ENCODE assay signal across 1 cellular context in genomic region chrX:43693602-43694406, GRCh38.
TF ChIP-seq lines count a peak whose summit lies in the region.

No MANE protein-coding gene starts in this region.

TF ChIP-seq in HepG2, 621 proteins besides CTCF, POLR2A, EP300 and RAD21 (continued from another document and continues in another):
- TF ChIP-seq, protein P1, sequence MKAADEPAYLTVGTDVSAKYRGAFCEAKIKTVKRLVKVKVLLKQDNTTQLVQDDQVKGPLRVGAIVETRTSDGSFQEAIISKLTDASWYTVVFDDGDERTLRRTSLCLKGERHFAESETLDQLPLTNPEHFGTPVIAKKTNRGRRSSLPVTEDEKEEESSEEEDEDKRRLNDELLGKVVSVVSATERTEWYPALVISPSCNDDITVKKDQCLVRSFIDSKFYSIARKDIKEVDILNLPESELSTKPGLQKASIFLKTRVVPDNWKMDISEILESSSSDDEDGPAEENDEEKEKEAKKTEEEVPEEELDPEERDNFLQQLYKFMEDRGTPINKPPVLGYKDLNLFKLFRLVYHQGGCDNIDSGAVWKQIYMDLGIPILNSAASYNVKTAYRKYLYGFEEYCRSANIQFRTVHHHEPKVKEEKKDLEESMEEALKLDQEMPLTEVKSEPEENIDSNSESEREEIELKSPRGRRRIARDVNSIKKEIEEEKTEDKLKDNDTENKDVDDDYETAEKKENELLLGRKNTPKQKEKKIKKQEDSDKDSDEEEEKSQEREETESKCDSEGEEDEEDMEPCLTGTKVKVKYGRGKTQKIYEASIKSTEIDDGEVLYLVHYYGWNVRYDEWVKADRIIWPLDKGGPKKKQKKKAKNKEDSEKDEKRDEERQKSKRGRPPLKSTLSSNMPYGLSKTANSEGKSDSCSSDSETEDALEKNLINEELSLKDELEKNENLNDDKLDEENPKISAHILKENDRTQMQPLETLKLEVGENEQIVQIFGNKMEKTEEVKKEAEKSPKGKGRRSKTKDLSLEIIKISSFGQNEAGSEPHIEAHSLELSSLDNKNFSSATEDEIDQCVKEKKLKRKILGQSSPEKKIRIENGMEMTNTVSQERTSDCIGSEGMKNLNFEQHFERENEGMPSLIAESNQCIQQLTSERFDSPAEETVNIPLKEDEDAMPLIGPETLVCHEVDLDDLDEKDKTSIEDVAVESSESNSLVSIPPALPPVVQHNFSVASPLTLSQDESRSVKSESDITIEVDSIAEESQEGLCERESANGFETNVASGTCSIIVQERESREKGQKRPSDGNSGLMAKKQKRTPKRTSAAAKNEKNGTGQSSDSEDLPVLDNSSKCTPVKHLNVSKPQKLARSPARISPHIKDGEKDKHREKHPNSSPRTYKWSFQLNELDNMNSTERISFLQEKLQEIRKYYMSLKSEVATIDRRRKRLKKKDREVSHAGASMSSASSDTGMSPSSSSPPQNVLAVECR (CRISPR knock-in tag; IDR thresholded peaks at IDR 0.05; ENCODE audit: borderline replicate concordance) = peak; percentile 48; the same call in 1 of the 2 replicates
- TF ChIP-seq MED13 (CRISPR knock-in tag; IDR thresholded peaks at IDR 0.05) (0 out of 2 replicates have a peak, but pooled peaks have one; percentile 36), THRA (CRISPR knock-in tag; IDR thresholded peaks at IDR 0.05; ENCODE audit: borderline replicate concordance) (peak; percentile 41; the same call in 1 of the 2 replicates), HNF4G (IDR thresholded peaks at IDR 0.05; ENCODE audit: borderline replicate concordance, low read depth, low read length) (no peak), HNF4G (CRISPR knock-in tag; IDR thresholded peaks at IDR 0.05; ENCODE audit: borderline replicate concordance, low read depth) (peak; percentile 35; the same call in 1 of the 2 replicates), FOXP4 (CRISPR knock-in tag; IDR thresholded peaks at IDR 0.05) (peak; percentile 68), NONO (IDR thresholded peaks at IDR 0.05) (no peak), NONO (CRISPR knock-in tag; conservative IDR thresholded peaks at IDR 0.05) (no peak; the same call in 1 of the 2 replicates), TBX2 (CRISPR knock-in tag; IDR thresholded peaks at IDR 0.05; ENCODE audit: borderline replicate concordance) (peak; percentile 35; the same call in 1 of the 2 replicates), ZNF768 (CRISPR knock-in tag; IDR thresholded peaks at IDR 0.05) (no peak), MTA1 (CRISPR knock-in tag; IDR thresholded peaks at IDR 0.05; ENCODE audit: borderline replicate concordance) (peak; percentile 63; the same call in 1 of the 2 replicates), NFIB (CRISPR knock-in tag; IDR thresholded peaks at IDR 0.05; ENCODE audit: borderline replicate concordance) (no peak), TOPORS (CRISPR knock-in tag; IDR thresholded peaks at IDR 0.05) (no peak), BRD4 (CRISPR knock-in tag; IDR thresholded peaks at IDR 0.05) (0 out of 2 replicates have a peak, but pooled peaks have one; percentile 21), CHD2 (IDR thresholded peaks at IDR 0.05; ENCODE audit: low read depth, low read length) (no peak), FOSL2 (CRISPR knock-in tag; IDR thresholded peaks at IDR 0.05) (peak; percentile 71), ZBTB1 (CRISPR knock-in tag; IDR thresholded peaks at IDR 0.05; ENCODE audit: borderline replicate concordance) (no peak), HDAC1 (CRISPR knock-in tag; IDR thresholded peaks at IDR 0.05) (peak; percentile 72), NR2F6 (IDR thresholded peaks at IDR 0.05) (peak; percentile 56), NR2F6 (CRISPR knock-in tag; IDR thresholded peaks at IDR 0.05) (peak; percentile 60), U2AF1 (optimal IDR thresholded peaks at IDR 0.05; ENCODE audit: low read depth, low read length) (no peak)
- TF ChIP-seq, protein P2, sequence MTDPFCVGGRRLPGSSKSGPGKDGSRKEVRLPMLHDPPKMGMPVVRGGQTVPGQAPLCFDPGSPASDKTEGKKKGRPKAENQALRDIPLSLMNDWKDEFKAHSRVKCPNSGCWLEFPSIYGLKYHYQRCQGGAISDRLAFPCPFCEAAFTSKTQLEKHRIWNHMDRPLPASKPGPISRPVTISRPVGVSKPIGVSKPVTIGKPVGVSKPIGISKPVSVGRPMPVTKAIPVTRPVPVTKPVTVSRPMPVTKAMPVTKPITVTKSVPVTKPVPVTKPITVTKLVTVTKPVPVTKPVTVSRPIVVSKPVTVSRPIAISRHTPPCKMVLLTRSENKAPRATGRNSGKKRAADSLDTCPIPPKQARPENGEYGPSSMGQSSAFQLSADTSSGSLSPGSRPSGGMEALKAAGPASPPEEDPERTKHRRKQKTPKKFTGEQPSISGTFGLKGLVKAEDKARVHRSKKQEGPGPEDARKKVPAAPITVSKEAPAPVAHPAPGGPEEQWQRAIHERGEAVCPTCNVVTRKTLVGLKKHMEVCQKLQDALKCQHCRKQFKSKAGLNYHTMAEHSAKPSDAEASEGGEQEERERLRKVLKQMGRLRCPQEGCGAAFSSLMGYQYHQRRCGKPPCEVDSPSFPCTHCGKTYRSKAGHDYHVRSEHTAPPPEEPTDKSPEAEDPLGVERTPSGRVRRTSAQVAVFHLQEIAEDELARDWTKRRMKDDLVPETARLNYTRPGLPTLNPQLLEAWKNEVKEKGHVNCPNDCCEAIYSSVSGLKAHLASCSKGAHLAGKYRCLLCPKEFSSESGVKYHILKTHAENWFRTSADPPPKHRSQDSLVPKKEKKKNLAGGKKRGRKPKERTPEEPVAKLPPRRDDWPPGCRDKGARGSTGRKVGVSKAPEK (CRISPR knock-in tag; IDR thresholded peaks at IDR 0.05; ENCODE audit: borderline replicate concordance) = no peak
- TF ChIP-seq, protein P3, sequence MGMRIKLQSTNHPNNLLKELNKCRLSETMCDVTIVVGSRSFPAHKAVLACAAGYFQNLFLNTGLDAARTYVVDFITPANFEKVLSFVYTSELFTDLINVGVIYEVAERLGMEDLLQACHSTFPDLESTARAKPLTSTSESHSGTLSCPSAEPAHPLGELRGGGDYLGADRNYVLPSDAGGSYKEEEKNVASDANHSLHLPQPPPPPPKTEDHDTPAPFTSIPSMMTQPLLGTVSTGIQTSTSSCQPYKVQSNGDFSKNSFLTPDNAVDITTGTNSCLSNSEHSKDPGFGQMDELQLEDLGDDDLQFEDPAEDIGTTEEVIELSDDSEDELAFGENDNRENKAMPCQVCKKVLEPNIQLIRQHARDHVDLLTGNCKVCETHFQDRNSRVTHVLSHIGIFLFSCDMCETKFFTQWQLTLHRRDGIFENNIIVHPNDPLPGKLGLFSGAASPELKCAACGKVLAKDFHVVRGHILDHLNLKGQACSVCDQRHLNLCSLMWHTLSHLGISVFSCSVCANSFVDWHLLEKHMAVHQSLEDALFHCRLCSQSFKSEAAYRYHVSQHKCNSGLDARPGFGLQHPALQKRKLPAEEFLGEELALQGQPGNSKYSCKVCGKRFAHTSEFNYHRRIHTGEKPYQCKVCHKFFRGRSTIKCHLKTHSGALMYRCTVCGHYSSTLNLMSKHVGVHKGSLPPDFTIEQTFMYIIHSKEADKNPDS (CRISPR knock-in tag; IDR thresholded peaks at IDR 0.05) = no peak
- TF ChIP-seq, protein P4, sequence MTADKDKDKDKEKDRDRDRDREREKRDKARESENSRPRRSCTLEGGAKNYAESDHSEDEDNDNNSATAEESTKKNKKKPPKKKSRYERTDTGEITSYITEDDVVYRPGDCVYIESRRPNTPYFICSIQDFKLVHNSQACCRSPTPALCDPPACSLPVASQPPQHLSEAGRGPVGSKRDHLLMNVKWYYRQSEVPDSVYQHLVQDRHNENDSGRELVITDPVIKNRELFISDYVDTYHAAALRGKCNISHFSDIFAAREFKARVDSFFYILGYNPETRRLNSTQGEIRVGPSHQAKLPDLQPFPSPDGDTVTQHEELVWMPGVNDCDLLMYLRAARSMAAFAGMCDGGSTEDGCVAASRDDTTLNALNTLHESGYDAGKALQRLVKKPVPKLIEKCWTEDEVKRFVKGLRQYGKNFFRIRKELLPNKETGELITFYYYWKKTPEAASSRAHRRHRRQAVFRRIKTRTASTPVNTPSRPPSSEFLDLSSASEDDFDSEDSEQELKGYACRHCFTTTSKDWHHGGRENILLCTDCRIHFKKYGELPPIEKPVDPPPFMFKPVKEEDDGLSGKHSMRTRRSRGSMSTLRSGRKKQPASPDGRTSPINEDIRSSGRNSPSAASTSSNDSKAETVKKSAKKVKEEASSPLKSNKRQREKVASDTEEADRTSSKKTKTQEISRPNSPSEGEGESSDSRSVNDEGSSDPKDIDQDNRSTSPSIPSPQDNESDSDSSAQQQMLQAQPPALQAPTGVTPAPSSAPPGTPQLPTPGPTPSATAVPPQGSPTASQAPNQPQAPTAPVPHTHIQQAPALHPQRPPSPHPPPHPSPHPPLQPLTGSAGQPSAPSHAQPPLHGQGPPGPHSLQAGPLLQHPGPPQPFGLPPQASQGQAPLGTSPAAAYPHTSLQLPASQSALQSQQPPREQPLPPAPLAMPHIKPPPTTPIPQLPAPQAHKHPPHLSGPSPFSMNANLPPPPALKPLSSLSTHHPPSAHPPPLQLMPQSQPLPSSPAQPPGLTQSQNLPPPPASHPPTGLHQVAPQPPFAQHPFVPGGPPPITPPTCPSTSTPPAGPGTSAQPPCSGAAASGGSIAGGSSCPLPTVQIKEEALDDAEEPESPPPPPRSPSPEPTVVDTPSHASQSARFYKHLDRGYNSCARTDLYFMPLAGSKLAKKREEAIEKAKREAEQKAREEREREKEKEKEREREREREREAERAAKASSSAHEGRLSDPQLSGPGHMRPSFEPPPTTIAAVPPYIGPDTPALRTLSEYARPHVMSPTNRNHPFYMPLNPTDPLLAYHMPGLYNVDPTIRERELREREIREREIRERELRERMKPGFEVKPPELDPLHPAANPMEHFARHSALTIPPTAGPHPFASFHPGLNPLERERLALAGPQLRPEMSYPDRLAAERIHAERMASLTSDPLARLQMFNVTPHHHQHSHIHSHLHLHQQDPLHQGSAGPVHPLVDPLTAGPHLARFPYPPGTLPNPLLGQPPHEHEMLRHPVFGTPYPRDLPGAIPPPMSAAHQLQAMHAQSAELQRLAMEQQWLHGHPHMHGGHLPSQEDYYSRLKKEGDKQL (CRISPR knock-in tag; IDR thresholded peaks at IDR 0.05; ENCODE audit: low read depth) = 0 out of 2 replicates have a peak, but pooled peaks have one; percentile 64
- TF ChIP-seq, protein P5, sequence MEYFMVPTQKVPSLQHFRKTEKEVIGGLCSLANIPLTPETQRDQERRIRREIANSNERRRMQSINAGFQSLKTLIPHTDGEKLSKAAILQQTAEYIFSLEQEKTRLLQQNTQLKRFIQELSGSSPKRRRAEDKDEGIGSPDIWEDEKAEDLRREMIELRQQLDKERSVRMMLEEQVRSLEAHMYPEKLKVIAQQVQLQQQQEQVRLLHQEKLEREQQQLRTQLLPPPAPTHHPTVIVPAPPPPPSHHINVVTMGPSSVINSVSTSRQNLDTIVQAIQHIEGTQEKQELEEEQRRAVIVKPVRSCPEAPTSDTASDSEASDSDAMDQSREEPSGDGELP (IDR thresholded peaks at IDR 0.05; ENCODE audit: borderline replicate concordance, low read depth) = peak; percentile 87; the same call in 1 of the 2 replicates
- TF ChIP-seq, protein P6, sequence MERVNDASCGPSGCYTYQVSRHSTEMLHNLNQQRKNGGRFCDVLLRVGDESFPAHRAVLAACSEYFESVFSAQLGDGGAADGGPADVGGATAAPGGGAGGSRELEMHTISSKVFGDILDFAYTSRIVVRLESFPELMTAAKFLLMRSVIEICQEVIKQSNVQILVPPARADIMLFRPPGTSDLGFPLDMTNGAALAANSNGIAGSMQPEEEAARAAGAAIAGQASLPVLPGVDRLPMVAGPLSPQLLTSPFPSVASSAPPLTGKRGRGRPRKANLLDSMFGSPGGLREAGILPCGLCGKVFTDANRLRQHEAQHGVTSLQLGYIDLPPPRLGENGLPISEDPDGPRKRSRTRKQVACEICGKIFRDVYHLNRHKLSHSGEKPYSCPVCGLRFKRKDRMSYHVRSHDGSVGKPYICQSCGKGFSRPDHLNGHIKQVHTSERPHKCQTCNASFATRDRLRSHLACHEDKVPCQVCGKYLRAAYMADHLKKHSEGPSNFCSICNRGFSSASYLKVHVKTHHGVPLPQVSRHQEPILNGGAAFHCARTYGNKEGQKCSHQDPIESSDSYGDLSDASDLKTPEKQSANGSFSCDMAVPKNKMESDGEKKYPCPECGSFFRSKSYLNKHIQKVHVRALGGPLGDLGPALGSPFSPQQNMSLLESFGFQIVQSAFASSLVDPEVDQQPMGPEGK (CRISPR knock-in tag; IDR thresholded peaks at IDR 0.05) = peak; percentile 62
- TF ChIP-seq, protein P7, sequence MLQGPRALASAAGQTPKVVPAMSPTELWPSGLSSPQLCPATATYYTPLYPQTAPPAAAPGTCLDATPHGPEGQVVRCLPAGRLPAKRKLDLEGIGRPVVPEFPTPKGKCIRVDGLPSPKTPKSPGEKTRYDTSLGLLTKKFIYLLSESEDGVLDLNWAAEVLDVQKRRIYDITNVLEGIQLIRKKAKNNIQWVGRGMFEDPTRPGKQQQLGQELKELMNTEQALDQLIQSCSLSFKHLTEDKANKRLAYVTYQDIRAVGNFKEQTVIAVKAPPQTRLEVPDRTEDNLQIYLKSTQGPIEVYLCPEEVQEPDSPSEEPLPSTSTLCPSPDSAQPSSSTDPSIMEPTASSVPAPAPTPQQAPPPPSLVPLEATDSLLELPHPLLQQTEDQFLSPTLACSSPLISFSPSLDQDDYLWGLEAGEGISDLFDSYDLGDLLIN (CRISPR knock-in tag; IDR thresholded peaks at IDR 0.05; ENCODE audit: borderline replicate concordance) = no peak
